Comparison of ENCODE assay signal across 10 cellular contexts in the genomic region with DNA sequence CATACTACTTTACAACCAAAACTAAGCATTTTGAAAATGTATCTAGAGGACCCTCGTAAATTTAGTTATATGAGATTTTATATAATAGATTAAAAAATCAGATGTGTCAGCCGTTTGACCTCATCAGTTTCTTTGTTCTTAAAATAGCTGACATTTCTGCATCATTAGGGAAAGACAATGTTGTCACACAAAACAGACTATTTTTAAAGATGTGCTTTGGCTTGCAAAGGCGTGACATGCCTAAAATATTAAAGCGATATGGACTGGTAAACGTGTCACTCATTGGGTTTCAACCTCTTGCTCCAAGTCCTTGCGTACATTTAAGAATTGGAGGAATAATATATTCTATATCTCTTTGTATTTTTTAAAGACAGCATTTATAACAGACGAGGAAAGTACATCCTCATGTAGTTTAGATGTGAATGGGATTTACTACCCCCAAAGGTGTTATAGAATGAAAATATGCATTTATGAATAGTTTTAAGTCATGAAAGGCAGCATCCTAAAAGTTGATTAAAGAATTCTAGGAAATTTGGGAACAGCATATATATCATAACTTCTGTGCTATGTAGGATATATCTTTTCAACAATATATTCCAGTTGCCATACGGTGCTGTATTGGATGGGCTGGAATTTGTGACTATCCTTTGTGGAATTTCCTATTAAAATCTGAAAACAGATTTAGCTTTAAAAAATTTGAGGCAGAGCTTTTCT. TPM values are rescaled to one million over a fixed set of nuclear protein-coding genes. Genes with fewer than 3 reads are reported as not detected.
A peak's percentile ranks its signal among the peaks of the same experiment; 100 is the strongest.
DNase-seq lines count a peak whose midpoint lies in the region; ATAC-seq and TF ChIP-seq lines count a peak whose summit lies in the region.
"Had no signal": no experiment of that assay in that cellular context is flagged by ENCODE, and none has a peak within 500 bp of the region (broad histone marks: within the 10 kb centered on the region; RNA-seq: fewer than 3 reads in every experiment).

No MANE protein-coding gene starts in this region.

- H3K27ac ChIP-seq in endodermal cell (ENCODE audit: low read depth, low read length): no peak overlapping the region
- H3K27ac ChIP-seq in parathyroid adenoma: no peak overlapping the region

- peaks cover 24% of the 10 kb centered on the region for H3K79me2 ChIP-seq in parathyroid adenoma

- no peak for ATAC-seq in GM19328 (IDR thresholded peaks at IDR 0.05; ENCODE audit: unreplicated experiment)

- H3K36me3 ChIP-seq in endodermal cell (ENCODE audit: control insufficient read depth, insufficient read depth, low read length) (peaks cover 58% of the 10 kb centered on the region), parathyroid adenoma (ENCODE audit: control insufficient read depth, insufficient read depth, low read length) (no peaks in the 10 kb centered on the region)

- no peak overlapping the region for H3K27ac Mint-ChIP-seq in endodermal cell

- peaks cover 4% of the 10 kb centered on the region for H3K9me3 ChIP-seq in endodermal cell (ENCODE audit: control insufficient read depth, low read length)
- no peaks in the 10 kb centered on the region for H3K9me3 ChIP-seq in parathyroid adenoma (ENCODE audit: control insufficient read depth, low read length)

- peaks cover 38% of the 10 kb centered on the region for H3K36me3 Mint-ChIP-seq in endodermal cell (ENCODE audit: low read depth)

- DNase-seq in EH (ENCODE audit: low read depth): peak; percentile 46
- DNase-seq in RPMI7951 (ENCODE audit: low read depth): peak; percentile 14
- DNase-seq in endodermal cell: no peak
- DNase-seq in inferior parietal cortex (ENCODE audit: extremely low spot score): no peak
- DNase-seq in NCI-H2227 (lab: John Stamatoyannopoulos, UW; ENCODE audit: unreplicated experiment): no peak
- DNase-seq in NCI-H524 treated with DMSO at 0.1 percent for 48 hours (lab: John Stamatoyannopoulos, UW): no peak
- DNase-seq: NCI-H1048, SIG-M5 had no signal

- no peak for TF ChIP-seq CTCF in endodermal cell (conservative IDR thresholded peaks at IDR 0.05)
- no peak for TF ChIP-seq CTCF in parathyroid adenoma (IDR thresholded peaks at IDR 0.05)

- H3K27me3 ChIP-seq in endodermal cell (ENCODE audit: control insufficient read depth, insufficient read depth, low read length, poor library complexity, severe bottlenecking) (no peaks in the 10 kb centered on the region), parathyroid adenoma (ENCODE audit: control insufficient read depth, insufficient read depth, low read length) (no peaks in the 10 kb centered on the region)

- no peak overlapping the region for H3K4me3 Mint-ChIP-seq in endodermal cell

- no peak overlapping the region for H2AFZ ChIP-seq in parathyroid adenoma

- H3K4me1 Mint-ChIP-seq in endodermal cell: peaks cover 40% of the 10 kb centered on the region

- H3K4me2 ChIP-seq in parathyroid adenoma (ENCODE audit: low read length): peak overlapping the region; percentile 22

- H3K4me1 ChIP-seq in endodermal cell (ENCODE audit: control insufficient read depth, insufficient read depth, low read length): peaks cover 10% of the 10 kb centered on the region
- H3K4me1 ChIP-seq in parathyroid adenoma: peaks cover 2% of the 10 kb centered on the region

- H3K9ac ChIP-seq in endodermal cell (ENCODE audit: extremely low read depth, low read length, poor library complexity, severe bottlenecking): no peak overlapping the region
- no peak overlapping the region for H3K9ac ChIP-seq in parathyroid adenoma

- H3K27me3 Mint-ChIP-seq in endodermal cell (ENCODE audit: insufficient read depth): no peaks in the 10 kb centered on the region

- 93 to 94% methylated on average over 5 to 7 of the region's 8 CpGs for WGBS in endodermal cell (ENCODE audit: insufficient coverage in 1 of 2, insufficient read length in 1 of 2), 2 experiments

- H3K9me3 Mint-ChIP-seq in endodermal cell: no peaks in the 10 kb centered on the region

- H3K4me3 ChIP-seq in endodermal cell (ENCODE audit: low read length) (peak overlapping the region; percentile 51), parathyroid adenoma (ENCODE audit: low read depth, low read length) (no peak overlapping the region)

RNA-seq across cellular contexts. Expression of a gene that starts 3.8 kb away (rescaled TPM):
- total RNA-seq in RPMI7951 (2014; rRNA removed; shearing (Covaris generic)): 656 and 818 TPM in 2 replicates
- total RNA-seq in endodermal cell: 100 to 1,000 TPM; 267 to 271 TPM
- 246 TPM for polyA plus RNA-seq in endodermal cell (2013, experiment 1 of 2)
- polyA plus RNA-seq in endodermal cell (2013, experiment 2 of 2): 268 TPM

RNA-seq across cellular contexts. Expression of a gene that starts 10.5 kb away (rescaled TPM):
- total RNA-seq in RPMI7951 (2014; rRNA removed; shearing (Covaris generic)): 564 and 607 TPM in 2 replicates
- 100 to 1,000 TPM; 190 to 198 TPM for total RNA-seq in endodermal cell
- 207 TPM for polyA plus RNA-seq in endodermal cell (2013, experiment 1 of 2)
- polyA plus RNA-seq in endodermal cell (2013, experiment 2 of 2): 210 TPM

RNA-seq across cellular contexts. Expression of a gene that starts 31.6 kb away (rescaled TPM):
- total RNA-seq in RPMI7951 (2014; rRNA removed; shearing (Covaris generic)): 0.10 TPM in 1 of 2 replicates, not detected in the other
- under 1 TPM; 0.49 to 0.88 TPM for total RNA-seq in endodermal cell
- polyA plus RNA-seq in endodermal cell (2013, experiment 1 of 2): 0.43 TPM
- 0.37 TPM for polyA plus RNA-seq in endodermal cell (2013, experiment 2 of 2)

Comparison
In these comparisons a context has a peak if more than half of its experiments do, and no peak if none do; other contexts are left out.
1. DNase-seq: peak in EH (single experiment) and RPMI7951 (single experiment); none in endodermal cell (single experiment), inferior parietal cortex (single experiment), NCI-H2227 (single experiment) and NCI-H524 treated with DMSO at 0.1 percent for 48 hours (single experiment).